In the genomic region with DNA sequence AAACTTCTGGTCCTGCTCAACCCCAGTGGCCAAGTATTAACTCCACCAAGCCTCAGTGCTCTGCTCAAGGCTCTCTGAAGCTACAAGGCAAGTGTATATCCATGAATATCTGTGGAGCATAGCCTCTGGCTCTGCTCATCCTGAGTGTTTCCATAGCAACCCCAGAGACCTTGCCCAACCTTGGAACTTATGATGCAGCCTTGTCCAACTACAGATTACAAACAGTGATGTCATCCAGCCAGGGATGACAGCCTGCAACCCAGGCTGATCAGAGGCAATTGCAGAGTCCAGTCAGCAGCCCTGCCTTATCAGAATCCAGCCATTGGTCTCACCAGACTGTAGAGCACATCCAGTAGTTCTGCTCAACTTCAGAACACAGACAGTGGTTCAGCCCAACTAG, we compare ENCODE assay signal across 1 cellular context.
TF ChIP-seq lines count a peak whose summit lies in the region.

No MANE protein-coding gene starts in this region.

TF ChIP-seq in HepG2, 621 proteins besides CTCF, POLR2A, EP300 and RAD21 (continued from another document):
- TF ChIP-seq, protein P1, sequence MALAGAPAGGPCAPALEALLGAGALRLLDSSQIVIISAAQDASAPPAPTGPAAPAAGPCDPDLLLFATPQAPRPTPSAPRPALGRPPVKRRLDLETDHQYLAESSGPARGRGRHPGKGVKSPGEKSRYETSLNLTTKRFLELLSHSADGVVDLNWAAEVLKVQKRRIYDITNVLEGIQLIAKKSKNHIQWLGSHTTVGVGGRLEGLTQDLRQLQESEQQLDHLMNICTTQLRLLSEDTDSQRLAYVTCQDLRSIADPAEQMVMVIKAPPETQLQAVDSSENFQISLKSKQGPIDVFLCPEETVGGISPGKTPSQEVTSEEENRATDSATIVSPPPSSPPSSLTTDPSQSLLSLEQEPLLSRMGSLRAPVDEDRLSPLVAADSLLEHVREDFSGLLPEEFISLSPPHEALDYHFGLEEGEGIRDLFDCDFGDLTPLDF (CRISPR knock-in tag; IDR thresholded peaks at IDR 0.05), result no peak
- TF ChIP-seq, protein P2, sequence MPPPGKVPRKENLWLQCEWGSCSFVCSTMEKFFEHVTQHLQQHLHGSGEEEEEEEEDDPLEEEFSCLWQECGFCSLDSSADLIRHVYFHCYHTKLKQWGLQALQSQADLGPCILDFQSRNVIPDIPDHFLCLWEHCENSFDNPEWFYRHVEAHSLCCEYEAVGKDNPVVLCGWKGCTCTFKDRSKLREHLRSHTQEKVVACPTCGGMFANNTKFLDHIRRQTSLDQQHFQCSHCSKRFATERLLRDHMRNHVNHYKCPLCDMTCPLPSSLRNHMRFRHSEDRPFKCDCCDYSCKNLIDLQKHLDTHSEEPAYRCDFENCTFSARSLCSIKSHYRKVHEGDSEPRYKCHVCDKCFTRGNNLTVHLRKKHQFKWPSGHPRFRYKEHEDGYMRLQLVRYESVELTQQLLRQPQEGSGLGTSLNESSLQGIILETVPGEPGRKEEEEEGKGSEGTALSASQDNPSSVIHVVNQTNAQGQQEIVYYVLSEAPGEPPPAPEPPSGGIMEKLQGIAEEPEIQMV (CRISPR knock-in tag; IDR thresholded peaks at IDR 0.05; ENCODE audit: low read depth), result no peak
TF ChIP-seq in HepG2: peak in this region for 2.
